8 cellular contexts compared by ENCODE assay signal in the genomic region with DNA sequence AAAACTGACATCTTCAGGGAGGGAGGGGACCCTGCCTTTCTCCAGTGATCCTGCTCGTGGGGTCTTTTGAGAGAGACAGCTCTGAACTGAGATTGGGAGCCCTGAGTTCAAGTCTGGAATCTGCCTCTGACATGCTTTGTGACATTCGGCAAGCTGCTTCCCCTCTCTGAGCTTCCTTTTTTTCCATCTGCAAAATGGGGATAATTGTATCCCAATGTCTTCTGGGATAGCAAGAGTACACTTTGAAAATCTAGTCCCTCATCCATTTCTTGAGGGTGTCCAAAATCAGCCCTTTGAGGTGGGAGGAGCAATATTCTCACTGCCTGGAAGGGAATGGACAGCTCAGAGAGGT.
"Had no signal": no experiment of that assay in that cellular context is flagged by ENCODE, and none has a peak within 500 bp of the region (broad histone marks: within the 10 kb centered on the region; RNA-seq: fewer than 3 reads in every experiment).

No MANE protein-coding gene starts in this region.

- H3K27ac ChIP-seq: neutrophil had no signal

- H3K27me3 ChIP-seq: neutrophil, upper lobe of left lung had no signal

- ATAC-seq: esophagus mucosa had no signal

- DNase-seq: activated naive CD4-positive, alpha-beta T cell treated with anti-CD3 and anti-CD28 coated beads, Interleukin-2, amount 10 ng/mL, durations not matched to agents 7 days and 5 days; cerebellar nuclear complex; naive B cell; stimulated activated CD4-positive, alpha-beta T cell treated with anti-CD3 and anti-CD28 coated beads, Interleukin-12 subunit alpha, Interleukin-12 subunit beta, amount 100 ng/mL, for 4 hours; stimulated activated naive CD4-positive, alpha-beta T cell had no signal

- H3K4me3 ChIP-seq: upper lobe of left lung had no signal

- H3K9me3 ChIP-seq: neutrophil, upper lobe of left lung had no signal

- H3K36me3 ChIP-seq: neutrophil, upper lobe of left lung had no signal
